ENCODE assay signal across 8 cellular contexts in the genomic region with DNA sequence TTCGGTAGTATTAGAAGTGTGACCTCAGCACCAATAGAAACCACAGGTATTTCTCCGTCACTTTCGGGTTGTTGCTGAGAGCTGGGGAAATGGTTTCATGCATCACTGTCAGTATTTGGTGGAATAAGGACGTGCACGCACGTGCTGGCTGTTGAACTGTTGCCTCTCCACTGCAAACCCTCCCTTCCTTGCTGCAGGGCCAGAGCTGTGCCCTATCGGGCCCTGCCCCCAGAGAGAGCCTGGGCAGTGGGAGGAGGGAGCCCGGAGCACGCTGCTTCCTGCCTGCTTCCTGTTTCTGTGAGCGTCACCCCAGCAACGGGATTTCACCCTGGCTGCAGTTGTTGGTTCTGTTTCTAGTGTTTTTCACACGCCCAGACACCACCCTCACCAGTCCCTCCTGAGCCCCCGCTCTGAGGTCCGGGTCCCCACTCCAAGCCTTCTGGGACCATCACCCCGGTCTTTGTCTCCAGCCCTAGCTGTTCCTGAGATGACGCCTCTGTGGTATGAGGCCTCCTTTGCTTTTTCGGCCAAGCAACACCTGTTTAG. TPM values are rescaled to one million over a fixed set of nuclear protein-coding genes. Genes with fewer than 3 reads are reported as not detected.
DNase-seq lines count a peak whose midpoint lies in the region; ATAC-seq and TF ChIP-seq lines count a peak whose summit lies in the region.

No MANE protein-coding gene starts in this region.

- H3K79me2 ChIP-seq in SU-DHL-6 (ENCODE audit: insufficient read depth, low read length) (no peaks in the 10 kb centered on the region), hepatocyte (peaks cover 22% of the 10 kb centered on the region)

- WGBS in HUES64, result 29% methylated on average over 17 of the region's 17 CpGs
- 11 to 42% (median 15%) methylated on average over 16 to 17 of the region's 17 CpGs for WGBS in adipose tissue, 3 donors
- WGBS in hepatocyte (ENCODE audit: low lambda C conversion rate, missing lambda C conversion rate), result 34% methylated on average over 17 of the region's 17 CpGs

- in situ Hi-C loops in gastrocnemius medialis (cut with MboI; ENCODE audit: low sequenced_read_pairs in 4 of 4), result loop anchor here in 3 of 4 donors (5.0 kb wide), 2 partner anchors 67 to 88 kb away; no protein-coding TSS in a partner anchor

- peaks cover 28% of the 10 kb centered on the region for H3K4me1 ChIP-seq in HUES64 (ENCODE audit: insufficient read depth, low read length)
- H3K4me1 ChIP-seq in hepatocyte (ENCODE audit: insufficient read depth), result peaks cover 20% of the 10 kb centered on the region
- peaks cover 81 to 83% of the 10 kb centered on the region in 2 donors for H3K4me1 ChIP-seq in gastrocnemius medialis

- H3K9me3 ChIP-seq in HUES64 (ENCODE audit: insufficient read depth, low read depth, low read length) (no peaks in the 10 kb centered on the region), SU-DHL-6 (ENCODE audit: insufficient read depth, low read length) (no peaks in the 10 kb centered on the region), hepatocyte (ENCODE audit: low read depth) (no peaks in the 10 kb centered on the region), gastrocnemius medialis (no peaks in the 10 kb centered on the region)

- TF ChIP-seq CTCF in SU-DHL-6 (IDR thresholded peaks at IDR 0.05; ENCODE audit: insufficient read depth, low read length, poor library complexity, severe bottlenecking) (no peak), hepatocyte (IDR thresholded peaks at IDR 0.05; ENCODE audit: poor library complexity) (no peak), gastrocnemius medialis (IDR thresholded peaks at IDR 0.05 in 4 of 5, conservative IDR thresholded peaks at IDR 0.05 in 1 of 5) (peak in 3 of 5 experiments; percentile 17 to 35 (median 34))

- H3K27me3 ChIP-seq in HUES64 (ENCODE audit: insufficient read depth, low read length) (no peaks in the 10 kb centered on the region), SU-DHL-6 (ENCODE audit: low read length) (no peaks in the 10 kb centered on the region), hepatocyte (no peaks in the 10 kb centered on the region), gastrocnemius medialis (no peaks in the 10 kb centered on the region)

- peak overlapping the region; percentile 34; the same call in 1 of the 2 replicates for H3K9ac ChIP-seq in HUES64 (ENCODE audit: low read depth, low read length)
- H3K9ac ChIP-seq in SU-DHL-6 (ENCODE audit: low read length), result peak overlapping the region; percentile 33

- H3K36me3 ChIP-seq in HUES64 (ENCODE audit: insufficient read depth, low read length) (no peaks in the 10 kb centered on the region), SU-DHL-6 (ENCODE audit: low read length) (no peaks in the 10 kb centered on the region), hepatocyte (replicated peaks; ENCODE audit: insufficient read depth, low read depth) (no peaks in the 10 kb centered on the region), gastrocnemius medialis (no peaks in the 10 kb centered on the region)

- peak overlapping the region; percentile 73 for H3K4me2 ChIP-seq in SU-DHL-6 (ENCODE audit: low read depth, low read length, poor library complexity, severe bottlenecking)
- H3K4me2 ChIP-seq in hepatocyte, result peak overlapping the region; percentile 46

- TF ChIP-seq POLR2A in gastrocnemius medialis (IDR thresholded peaks at IDR 0.05), result peak in 1 of 2 donors; percentile 13

- intact Hi-C loops in gastrocnemius medialis (cut with DNase I; ENCODE audit: low total_unique reads), result loop anchor here (2.0 kb wide), 1 partner anchor 18 kb away; no protein-coding TSS in a partner anchor

- H2AFZ ChIP-seq in SU-DHL-6 (ENCODE audit: low read depth, low read length, severe bottlenecking) (peak overlapping the region; percentile 91), hepatocyte (no peak overlapping the region)

- H3K9me2 ChIP-seq in SU-DHL-6 (replicated peaks; ENCODE audit: insufficient read depth, low read length), result no peaks in the 10 kb centered on the region
- H3K9me2 ChIP-seq in hepatocyte (replicated peaks; ENCODE audit: insufficient read depth), result no peaks in the 10 kb centered on the region

- peaks cover 25% of the 10 kb centered on the region for H3F3A ChIP-seq in SU-DHL-6 (ENCODE audit: insufficient read depth)

- ATAC-seq in GM21528 (IDR thresholded peaks at IDR 0.05; ENCODE audit: low FRiP score, unreplicated experiment) (peak; percentile 84), gastrocnemius medialis (peak; percentile 30 to 41)

- H4K20me1 ChIP-seq in SU-DHL-6 (ENCODE audit: low read depth, low read length), result no peaks in the 10 kb centered on the region
- H4K20me1 ChIP-seq in hepatocyte (ENCODE audit: insufficient read depth, poor library complexity, severe bottlenecking), result no peaks in the 10 kb centered on the region

- DNase-seq in DMS153 treated with DMSO at 0.1 percent for 48 hours (lab: John Stamatoyannopoulos, UW; ENCODE audit: unreplicated experiment) (peak; percentile 75), hepatocyte (ENCODE audit: low spot score) (peak; percentile 75), gastrocnemius medialis (peak in 1 of 2 donors; percentile 78), cerebellum (ENCODE audit: low spot score) (no peak)

- H3K27ac ChIP-seq in HUES64 (ENCODE audit: low read depth, low read length) (peak overlapping the region; percentile 56), SU-DHL-6 (ENCODE audit: low read depth, low read length) (peak overlapping the region; percentile 40), adipose tissue (ENCODE audit: low read depth, low read length) (peak overlapping the region; percentile 60), hepatocyte (peak overlapping the region; percentile 56), gastrocnemius medialis (peak overlapping the region; percentile 76 to 85 (median 84))

- H3K4me3 ChIP-seq in HUES64 (ENCODE audit: low read length) (no peak overlapping the region), SU-DHL-6 (ENCODE audit: insufficient read depth, low read length, poor library complexity, severe bottlenecking) (peak overlapping the region; percentile 24), hepatocyte (no peak overlapping the region), gastrocnemius medialis (peak overlapping the region; percentile 34 to 44 (median 39))

RNA-seq across cellular contexts. Expression of a gene that starts 47.4 kb away (rescaled TPM):
- polyA plus RNA-seq in HUES64 (2013, experiment 1 of 2), result 45.2 TPM
- 53.3 TPM for polyA plus RNA-seq in HUES64 (2013, experiment 2 of 2)
- polyA plus RNA-seq in adipose tissue (10 to 100 TPM; 17.8 to 54.7 (median 51.5) TPM), hepatocyte (64.1 and 81.4 TPM in 2 replicates)
- total RNA-seq in hepatocyte (42.7 and 49.0 TPM in 2 replicates), gastrocnemius medialis (10 to 100 TPM; 37.9 to 74.1 (median 54.0) TPM), cerebellum (33.8 TPM)

Comparison
In these comparisons a context has a peak if more than half of its experiments do, and no peak if none do; other contexts are left out.
1. H3K4me3 ChIP-seq: peak in SU-DHL-6 (single experiment) and gastrocnemius medialis (4 of 4); none in HUES64 (single experiment) and hepatocyte (single experiment).
2. CTCF ChIP-seq: peak in gastrocnemius medialis (3 of 5); none in SU-DHL-6 (single experiment) and hepatocyte (single experiment).
3. Peak in every context shown above with its lines, with median percentiles within 50 percentile points of each other: H3K27ac ChIP-seq.